In the genomic region with DNA sequence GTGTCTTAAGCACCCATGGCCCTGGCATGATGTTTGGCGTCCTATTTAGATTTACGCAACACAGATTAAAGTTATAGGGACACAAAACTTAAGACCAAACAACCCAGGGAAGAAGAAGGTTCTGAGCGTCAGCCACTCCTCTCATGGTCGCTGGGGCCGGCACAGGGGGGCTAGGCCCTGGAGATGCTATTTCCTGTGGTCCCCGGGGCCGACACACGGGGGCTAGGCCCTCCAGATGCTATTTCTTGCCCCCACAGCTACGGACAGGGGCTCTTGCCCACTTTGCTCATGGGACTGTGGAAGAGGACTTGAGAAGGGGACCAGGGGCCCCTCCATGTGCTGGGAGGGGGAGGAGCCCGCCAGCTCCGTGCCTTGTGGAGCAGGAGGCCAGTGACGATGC, we compare ENCODE assay signal across 33 cellular contexts.
"Had no signal": no experiment of that assay in that cellular context is flagged by ENCODE, and none has a peak within 500 bp of the region (broad histone marks: within the 10 kb centered on the region; RNA-seq: fewer than 3 reads in every experiment).

No MANE protein-coding gene starts in this region.

- H3K4me3 ChIP-seq: coronary artery, dorsolateral prefrontal cortex had no signal

- H3K27me3 Mint-ChIP-seq: activated CD4-positive, alpha-beta memory T cell treated with anti-CD3 and anti-CD28 coated beads for 36 hours; activated CD4-positive, alpha-beta T cell treated with anti-CD3 and anti-CD28 coated beads for 36 hours; activated CD4-positive, alpha-beta T cell treated with anti-CD3 and anti-CD28 coated beads, Interleukin-2, amount 10 ng/mL, durations not matched to agents 24 days and 14 days; activated CD8-positive, alpha-beta memory T cell treated with anti-CD3 and anti-CD28 coated beads, Interleukin-2, amount 10 ng/mL, durations not matched to agents 7 days and 5 days; activated naive CD4-positive, alpha-beta T cell treated with anti-CD3 and anti-CD28 coated beads, Interleukin-2, amount 10 ng/mL, durations not matched to agents 7 days and 5 days; activated naive CD8-positive, alpha-beta T cell treated with anti-CD3 and anti-CD28 coated beads, Interleukin-2, amount 10 ng/mL, durations not matched to agents 7 days and 5 days; activated T-helper 17 cell treated with anti-CD3 and anti-CD28 coated beads, Interleukin-2, amount 50 U/mL, for 72 hours; dendritic cell treated with granulocyte-macrophage colony-stimulating factor and Interleukin-4, amounts not matched to agents 40 ng/mL and 50 ng/mL, for 4 days had no signal

- FAIRE-seq: astrocyte, bronchial epithelial cell, frontal cortex had no signal

- H3K27me3 ChIP-seq: brain microvascular endothelial cell had no signal

- DNase-seq: activated CD4-positive, alpha-beta memory T cell treated with anti-CD3 and anti-CD28 coated beads for 36 hours; activated CD4-positive, alpha-beta T cell treated with anti-CD3 and anti-CD28 coated beads for 36 hours; activated CD4-positive, alpha-beta T cell treated with anti-CD3 and anti-CD28 coated beads, Interleukin-2, amount 10 ng/mL, durations not matched to agents 24 days and 14 days; activated CD4-positive, CD25-positive, alpha-beta regulatory T cell; activated CD4-positive, CD25-positive, alpha-beta regulatory T cell treated with anti-CD3 and anti-CD28 coated beads, Interleukin-2, amount 50 U/mL, for 72 hours; activated CD8-positive, alpha-beta memory T cell treated with anti-CD3 and anti-CD28 coated beads, Interleukin-2, amount 10 ng/mL, durations not matched to agents 7 days and 5 days; activated CD8-positive, alpha-beta T cell treated with anti-CD3 and anti-CD28 coated beads, Interleukin-2, amount 10 ng/mL, durations not matched to agents 7 days and 5 days; activated gamma-delta T cell; activated naive CD4-positive, alpha-beta T cell; activated naive CD4-positive, alpha-beta T cell treated with anti-CD3 and anti-CD28 coated beads, Interleukin-2, amount 10 ng/mL, durations not matched to agents 7 days and 5 days; activated naive CD8-positive, alpha-beta T cell treated with anti-CD3 and anti-CD28 coated beads, Interleukin-2, amount 10 ng/mL, durations not matched to agents 7 days and 5 days; activated T-cell treated with anti-CD3 and anti-CD28 coated beads, Interleukin-2, amount 50 U/mL, for 4 hours; amniotic stem cell; anterior cingulate cortex; brain microvascular endothelial cell; dorsolateral prefrontal cortex; effector memory CD4-positive, alpha-beta T cell; endodermal cell; foreskin fibroblast; head of caudate nucleus; SW 1271; T-cell; T-helper 9 cell had no signal

- H3K4me1 Mint-ChIP-seq: activated CD4-positive, alpha-beta T cell treated with anti-CD3 and anti-CD28 coated beads for 36 hours; activated CD4-positive, alpha-beta T cell treated with anti-CD3 and anti-CD28 coated beads, Interleukin-2, amount 10 ng/mL, durations not matched to agents 24 days and 14 days; activated CD8-positive, alpha-beta memory T cell treated with anti-CD3 and anti-CD28 coated beads, Interleukin-2, amount 10 ng/mL, durations not matched to agents 7 days and 5 days; activated naive CD4-positive, alpha-beta T cell treated with anti-CD3 and anti-CD28 coated beads, Interleukin-2, amount 10 ng/mL, durations not matched to agents 7 days and 5 days; activated naive CD8-positive, alpha-beta T cell treated with anti-CD3 and anti-CD28 coated beads, Interleukin-2, amount 10 ng/mL, durations not matched to agents 7 days and 5 days; activated T-helper 17 cell treated with anti-CD3 and anti-CD28 coated beads, Interleukin-2, amount 50 U/mL, for 72 hours; central memory CD8-positive, alpha-beta T cell; T-cell had no signal

- ATAC-seq: activated CD4-positive, alpha-beta T cell treated with anti-CD3 and anti-CD28 coated beads for 36 hours; activated CD8-positive, alpha-beta memory T cell treated with anti-CD3 and anti-CD28 coated beads, Interleukin-2, amount 10 ng/mL, durations not matched to agents 7 days and 5 days; activated CD8-positive, alpha-beta T cell treated with anti-CD3 and anti-CD28 coated beads, Interleukin-2, amount 10 ng/mL, durations not matched to agents 7 days and 5 days; activated naive CD4-positive, alpha-beta T cell treated with anti-CD3 and anti-CD28 coated beads, Interleukin-2, amount 50 U/mL, for 72 hours; activated T-cell treated with anti-CD3 and anti-CD28 coated beads, Interleukin-2, amount 50 U/mL, for 4 hours; activated T-helper 17 cell treated with anti-CD3 and anti-CD28 coated beads, Interleukin-2, amount 50 U/mL, for 72 hours; esophagus mucosa; T-cell had no signal

- H3K27ac Mint-ChIP-seq: activated CD4-positive, alpha-beta memory T cell treated with anti-CD3 and anti-CD28 coated beads for 36 hours; activated CD4-positive, alpha-beta T cell treated with anti-CD3 and anti-CD28 coated beads for 36 hours; activated CD4-positive, alpha-beta T cell treated with anti-CD3 and anti-CD28 coated beads, Interleukin-2, amount 10 ng/mL, durations not matched to agents 24 days and 14 days; activated CD8-positive, alpha-beta memory T cell treated with anti-CD3 and anti-CD28 coated beads, Interleukin-2, amount 10 ng/mL, durations not matched to agents 7 days and 5 days; activated CD8-positive, alpha-beta T cell treated with anti-CD3 and anti-CD28 coated beads, Interleukin-2, amount 10 ng/mL, durations not matched to agents 7 days and 5 days; activated naive CD4-positive, alpha-beta T cell treated with anti-CD3 and anti-CD28 coated beads, Interleukin-2, amount 10 ng/mL, durations not matched to agents 7 days and 5 days; activated naive CD4-positive, alpha-beta T cell treated with anti-CD3 and anti-CD28 coated beads, Interleukin-2, amount 50 U/mL, for 72 hours; activated naive CD8-positive, alpha-beta T cell treated with anti-CD3 and anti-CD28 coated beads, Interleukin-2, amount 10 ng/mL, durations not matched to agents 7 days and 5 days; activated T-helper 17 cell treated with anti-CD3 and anti-CD28 coated beads, Interleukin-2, amount 50 U/mL, for 72 hours; dendritic cell treated with granulocyte-macrophage colony-stimulating factor and Interleukin-4, amounts not matched to agents 40 ng/mL and 50 ng/mL, for 4 days; endodermal cell; T-cell; T-helper 1 cell treated with Interleukin-12 subunit alpha and Interleukin-12 subunit beta and Interleukin-4 antibody, amounts not matched to agents 30 μg/mL and 1 μg/mL, for 36 hours had no signal

- H3K36me3 ChIP-seq: brain microvascular endothelial cell had no signal

- H3K36me3 Mint-ChIP-seq: activated CD4-positive, alpha-beta memory T cell treated with anti-CD3 and anti-CD28 coated beads for 36 hours; activated CD8-positive, alpha-beta memory T cell treated with anti-CD3 and anti-CD28 coated beads, Interleukin-2, amount 10 ng/mL, durations not matched to agents 7 days and 5 days; activated naive CD4-positive, alpha-beta T cell treated with anti-CD3 and anti-CD28 coated beads, Interleukin-2, amount 10 ng/mL, durations not matched to agents 7 days and 5 days; activated naive CD4-positive, alpha-beta T cell treated with anti-CD3 and anti-CD28 coated beads, Interleukin-2, amount 50 U/mL, for 72 hours; activated naive CD8-positive, alpha-beta T cell treated with anti-CD3 and anti-CD28 coated beads, Interleukin-2, amount 10 ng/mL, durations not matched to agents 7 days and 5 days; T-cell had no signal

- H3K27ac ChIP-seq: brain microvascular endothelial cell, coronary artery, dorsolateral prefrontal cortex had no signal

- H3K4me3 Mint-ChIP-seq: activated CD4-positive, alpha-beta memory T cell treated with anti-CD3 and anti-CD28 coated beads for 36 hours; activated CD4-positive, alpha-beta T cell treated with anti-CD3 and anti-CD28 coated beads for 36 hours; activated CD4-positive, alpha-beta T cell treated with anti-CD3 and anti-CD28 coated beads, Interleukin-2, amount 10 ng/mL, durations not matched to agents 24 days and 14 days; activated CD8-positive, alpha-beta memory T cell treated with anti-CD3 and anti-CD28 coated beads, Interleukin-2, amount 10 ng/mL, durations not matched to agents 7 days and 5 days; activated CD8-positive, alpha-beta T cell treated with anti-CD3 and anti-CD28 coated beads, Interleukin-2, amount 10 ng/mL, durations not matched to agents 7 days and 5 days; activated naive CD4-positive, alpha-beta T cell treated with anti-CD3 and anti-CD28 coated beads, Interleukin-2, amount 10 ng/mL, durations not matched to agents 7 days and 5 days; activated naive CD8-positive, alpha-beta T cell treated with anti-CD3 and anti-CD28 coated beads, Interleukin-2, amount 10 ng/mL, durations not matched to agents 7 days and 5 days; activated T-cell treated with anti-CD3 and anti-CD28 coated beads, Interleukin-2, amount 50 U/mL, for 4 hours; activated T-helper 17 cell treated with anti-CD3 and anti-CD28 coated beads, Interleukin-2, amount 50 U/mL, for 72 hours; central memory CD8-positive, alpha-beta T cell; dendritic cell treated with granulocyte-macrophage colony-stimulating factor and Interleukin-4, amounts not matched to agents 40 ng/mL and 50 ng/mL, for 4 days; endodermal cell; T-cell; T-helper 1 cell treated with Interleukin-12 subunit alpha and Interleukin-12 subunit beta and Interleukin-4 antibody, amounts not matched to agents 30 μg/mL and 1 μg/mL, for 36 hours had no signal

- H3K9me3 Mint-ChIP-seq: activated CD4-positive, alpha-beta memory T cell treated with anti-CD3 and anti-CD28 coated beads for 36 hours; activated CD4-positive, alpha-beta T cell treated with anti-CD3 and anti-CD28 coated beads, Interleukin-2, amount 10 ng/mL, durations not matched to agents 24 days and 14 days; activated naive CD4-positive, alpha-beta T cell treated with anti-CD3 and anti-CD28 coated beads, Interleukin-2, amount 10 ng/mL, durations not matched to agents 7 days and 5 days; activated naive CD4-positive, alpha-beta T cell treated with anti-CD3 and anti-CD28 coated beads, Interleukin-2, amount 50 U/mL, for 72 hours; activated naive CD8-positive, alpha-beta T cell treated with anti-CD3 and anti-CD28 coated beads, Interleukin-2, amount 10 ng/mL, durations not matched to agents 7 days and 5 days; activated T-cell treated with anti-CD3 and anti-CD28 coated beads, Interleukin-2, amount 50 U/mL, for 4 hours; activated T-helper 17 cell treated with anti-CD3 and anti-CD28 coated beads, Interleukin-2, amount 50 U/mL, for 72 hours; central memory CD8-positive, alpha-beta T cell; dendritic cell treated with granulocyte-macrophage colony-stimulating factor and Interleukin-4, amounts not matched to agents 40 ng/mL and 50 ng/mL, for 4 days; endodermal cell; T-cell; T-helper 1 cell treated with Interleukin-12 subunit alpha and Interleukin-12 subunit beta and Interleukin-4 antibody, amounts not matched to agents 30 μg/mL and 1 μg/mL, for 36 hours had no signal
